ENCODE assay signal across 24 cellular contexts in genomic region chr20:41274152-41274551, GRCh38. TPM values are rescaled to one million over a fixed set of nuclear protein-coding genes. Genes with fewer than 3 reads are reported as not detected.
DNase-seq lines count a peak whose midpoint lies in the region; ATAC-seq, FAIRE-seq and TF ChIP-seq lines count a peak whose summit lies in the region.
"Had no signal": no experiment of that assay in that cellular context is flagged by ENCODE, and none has a peak within 500 bp of the region (broad histone marks: within the 10 kb centered on the region; RNA-seq: fewer than 3 reads in every experiment).

No MANE protein-coding gene starts in this region.

- BruUV-seq in K562 (replicated peaks; lab: Mats Ljungman, UMichigan): no TSS peak

- POLR2A ChIA-PET in K562 (lab: Yijun Ruan, JAX): interaction anchor here (1.7 kb wide), 1 partner anchor 9 kb away, joined by 4 read pairs; no protein-coding TSS in a partner anchor
- POLR2A ChIA-PET in activated CD4-positive, alpha-beta memory T cell treated with anti-CD3 and anti-CD28 coated beads for 36 hours (lab: Charles Lee): no interaction called here

- TF ChIP-seq CTCF in left ventricle myocardium inferior (IDR thresholded peaks at IDR 0.05; ENCODE audit: borderline replicate concordance): no peak
- no peak for TF ChIP-seq CTCF in K562 (IDR thresholded peaks at IDR 0.05 in 2 of 3, conservative IDR thresholded peaks at IDR 0.05 in 1 of 3; ENCODE audit: insufficient read depth in 2 of 3, low read depth in 1 of 3, low read length in 3 of 3)

- H3K36me3 ChIP-seq in left ventricle myocardium inferior: no peaks in the 10 kb centered on the region
- no peaks in the 10 kb centered on the region for H3K36me3 ChIP-seq in K562 (ENCODE audit: control insufficient read depth, insufficient read depth, low read length)

- no peaks in the 10 kb centered on the region for H3K36me3 Mint-ChIP-seq in activated CD4-positive, alpha-beta memory T cell treated with anti-CD3 and anti-CD28 coated beads for 36 hours
- H3K36me3 Mint-ChIP-seq: CD8-positive, alpha-beta memory T cell had no signal

- TF ChIP-seq EP300 in K562 (IDR thresholded peaks at IDR 0.05; ENCODE audit: low read length): no peak

- peak overlapping the region; percentile 78 for H3K27ac ChIP-seq in left ventricle myocardium inferior (replicated peaks)
- H3K27ac ChIP-seq in K562 (ENCODE audit: extremely low read depth, low read depth, low read length): no peak overlapping the region
- H3K27ac ChIP-seq: PC-9 had no signal

- no peak overlapping the region for H3K9ac ChIP-seq in K562 (ENCODE audit: insufficient read depth in 1 of 2, low read depth in 2 of 2, low read length in 2 of 2)

- peak overlapping the region; percentile 9 for H3K4me3 ChIP-seq in left ventricle myocardium inferior
- no peak overlapping the region for H3K4me3 ChIP-seq in K562
- H3K4me3 ChIP-seq: PC-9 had no signal

- H3K4me3 Mint-ChIP-seq in activated CD4-positive, alpha-beta memory T cell treated with anti-CD3 and anti-CD28 coated beads for 36 hours: no peak overlapping the region
- H3K4me3 Mint-ChIP-seq: CD8-positive, alpha-beta memory T cell had no signal

- ATAC-seq in left cardiac atrium (no peak), K562 (no peak)

- H3K27me3 ChIP-seq in left ventricle myocardium inferior (ENCODE audit: low read depth): no peaks in the 10 kb centered on the region
- H3K27me3 ChIP-seq in K562 (ENCODE audit: control insufficient read depth in 2 of 2, insufficient read depth in 2 of 2, low read length in 2 of 2): no peaks in the 10 kb centered on the region

- peak; percentile 40 for FAIRE-seq in K562 (lab: Jason Lieb, UNC)
- peak; percentile 53 for FAIRE-seq in islet of Langerhans (lab: Jason Lieb, UNC)
- FAIRE-seq: A204.1, GM18507 had no signal

- no peaks in the 10 kb centered on the region for H3K9me1 ChIP-seq in K562 (ENCODE audit: control insufficient read depth, insufficient read depth, low read length)

- CTCF ChIA-PET in K562 (lab: Yijun Ruan, JAX; ENCODE audit: low intra/inter-chr PET ratio): no interaction called here
- CTCF ChIA-PET in activated CD4-positive, alpha-beta memory T cell treated with anti-CD3 and anti-CD28 coated beads for 36 hours (lab: Charles Lee): interaction anchor here (0.6 kb wide), 2 partner anchors 33 to 305 kb away, joined by 3 read pairs; no protein-coding TSS in a partner anchor

- no peak overlapping the region for H2AFZ ChIP-seq in K562 (ENCODE audit: low read depth, low read length)
- H2AFZ ChIP-seq: PC-9 had no signal

- no peaks in the 10 kb centered on the region for H3K79me2 ChIP-seq in K562 (ENCODE audit: control insufficient read depth, insufficient read depth, low read length)

- no peaks in the 10 kb centered on the region for H4K20me1 ChIP-seq in K562 (replicated peaks; ENCODE audit: control insufficient read depth, insufficient read depth, low read length)

- H3K27me3 Mint-ChIP-seq in activated CD4-positive, alpha-beta memory T cell treated with anti-CD3 and anti-CD28 coated beads for 36 hours: no peaks in the 10 kb centered on the region
- H3K27me3 Mint-ChIP-seq: CD8-positive, alpha-beta memory T cell had no signal

- WGBS in K562 (ENCODE audit: insufficient coverage, low coverage, missing lambda C conversion rate): 15% methylated on average over 5 of the region's 5 CpGs

- no peaks in the 10 kb centered on the region for H3K9me3 ChIP-seq in left ventricle myocardium inferior (replicated peaks)
- no peaks in the 10 kb centered on the region for H3K9me3 ChIP-seq in K562 (replicated peaks; ENCODE audit: control insufficient read depth, insufficient read depth, low read depth, low read length)

- TF ChIP-seq POLR2A in K562 (conservative IDR thresholded peaks at IDR 0.05): no peak

- no peaks in the 10 kb centered on the region for H3K4me1 Mint-ChIP-seq in activated CD4-positive, alpha-beta memory T cell treated with anti-CD3 and anti-CD28 coated beads for 36 hours (ENCODE audit: low read depth)
- H3K4me1 Mint-ChIP-seq: CD8-positive, alpha-beta memory T cell had no signal

- no peaks in the 10 kb centered on the region for H3K9me3 Mint-ChIP-seq in activated CD4-positive, alpha-beta memory T cell treated with anti-CD3 and anti-CD28 coated beads for 36 hours
- H3K9me3 Mint-ChIP-seq: CD8-positive, alpha-beta memory T cell had no signal

- H3K4me2 ChIP-seq in K562 (ENCODE audit: insufficient read depth, low read length): no peak overlapping the region
- H3K4me2 ChIP-seq: PC-9 had no signal

- intact Hi-C loops in left ventricle myocardium inferior (cut with micrococcal nuclease) (no loop called here), left cardiac atrium (cut with DNase I) (no loop called here), K562 (cut with micrococcal nuclease) (no loop called here)
- intact Hi-C loops in activated CD4-positive, alpha-beta memory T cell treated with anti-CD3 and anti-CD28 coated beads for 36 hours (cut with micrococcal nuclease): no loop called here

- no peak overlapping the region for H3K27ac Mint-ChIP-seq in activated CD4-positive, alpha-beta memory T cell treated with anti-CD3 and anti-CD28 coated beads for 36 hours
- H3K27ac Mint-ChIP-seq: CD8-positive, alpha-beta memory T cell had no signal

- peaks cover 66% of the 10 kb centered on the region for H3K4me1 ChIP-seq in left ventricle myocardium inferior
- no peaks in the 10 kb centered on the region for H3K4me1 ChIP-seq in K562 (replicated peaks in 1 of 2; ENCODE audit: control insufficient read depth in 2 of 2, insufficient read depth in 2 of 2, low read length in 2 of 2)

- in situ Hi-C loops in K562 (cut with MboI): no loop called here

- TF ChIP-seq RAD21 in K562 (CRISPR knock-in tag; conservative IDR thresholded peaks at IDR 0.05 in 1 of 2, IDR thresholded peaks at IDR 0.05 in 1 of 2): no peak

- DNase-seq in left ventricle myocardium inferior (no peak), left cardiac atrium (no peak), K562 (ENCODE audit: extremely low read depth in 1 of 4, low spot score in 3 of 4) (no peak), T1000 (lab: John Stamatoyannopoulos, UW) (no peak), DMS153 (lab: John Stamatoyannopoulos, UW) (no peak), NCI-H1092 (lab: John Stamatoyannopoulos, UW) (no peak)
- DNase-seq in activated CD4-positive, alpha-beta memory T cell treated with anti-CD3 and anti-CD28 coated beads for 36 hours: no peak
- DNase-seq: Calu3; CD8-positive, alpha-beta memory T cell; DMS53; GDM1; IMR-90; NCI-H1105 treated with DMSO at 0.1 percent for 48 hours; NCI-H1694; NCI-H2081; NCI-H2171 treated with DMSO at 0.1 percent for 48 hours; NCI-H446; NCI-H526 treated with DMSO at 0.1 percent for 48 hours; PC-9; RPMI8226; SIG-M5 had no signal

TF ChIP-seq in K562, 482 proteins besides CTCF, POLR2A, EP300 and RAD21 (continues in another document):
- TF ChIP-seq RAD51 (IDR thresholded peaks at IDR 0.05; ENCODE audit: borderline replicate concordance, low read depth): no peak
- no peak for TF ChIP-seq BRCA1 (IDR thresholded peaks at IDR 0.05)
- no peak for TF ChIP-seq BRCA1 (CRISPR knock-in tag; IDR thresholded peaks at IDR 0.05)
- TF ChIP-seq ZNF253 (CRISPR knock-in tag; conservative IDR thresholded peaks at IDR 0.05): no peak
- TF ChIP-seq ZC3H8 (IDR thresholded peaks at IDR 0.05): no peak
- TF ChIP-seq RBM39 (optimal IDR thresholded peaks at IDR 0.05; ENCODE audit: low read depth, low read length): no peak
- TF ChIP-seq CBFA2T3 (IDR thresholded peaks at IDR 0.05): no peak
- TF ChIP-seq ZNF551 (CRISPR knock-in tag; IDR thresholded peaks at IDR 0.05): no peak
- no peak for TF ChIP-seq ZKSCAN3 (CRISPR knock-in tag; IDR thresholded peaks at IDR 0.05)
- TF ChIP-seq SAP30 (IDR thresholded peaks at IDR 0.05; ENCODE audit: borderline replicate concordance, insufficient read depth, low read depth, low read length, poor library complexity, severe bottlenecking): no peak
- TF ChIP-seq ZBTB8A (IDR thresholded peaks at IDR 0.05; ENCODE audit: partially characterized antibody): no peak
- TF ChIP-seq BRD9 (IDR thresholded peaks at IDR 0.05; ENCODE audit: low read depth, partially characterized antibody): no peak
- TF ChIP-seq RHOXF2B (CRISPR knock-in tag; conservative IDR thresholded peaks at IDR 0.05): no peak
- TF ChIP-seq E2F6 (IDR thresholded peaks at IDR 0.05; ENCODE audit: borderline replicate concordance in 1 of 2, extremely low read depth in 1 of 2, insufficient read depth in 1 of 2, insufficient read length in 1 of 2, low read depth in 1 of 2, low read length in 1 of 2, poor library complexity in 1 of 2, severe bottlenecking in 1 of 2): no peak

RNA-seq across cellular contexts. Expression of gene ZHX3, which starts 43.4 kb away (rescaled TPM):
- 34.6 TPM for total RNA-seq in left ventricle myocardium inferior
- total RNA-seq in left cardiac atrium: 10 to 100 TPM; 32.8 to 34.2 TPM
- 11.4 and 16.1 TPM in 2 replicates for total RNA-seq in K562 (2011; cell fraction: chromatin; rRNA removed; ENCODE audit: low replicate concordance)
- total RNA-seq in K562 (2011; cell fraction: nucleolus; rRNA removed): 5.2 and 6.6 TPM in 2 replicates
- 9.6 and 10.9 TPM in 2 replicates for total RNA-seq in K562 (2011; cell fraction: nucleoplasm; rRNA removed)
- total RNA-seq in K562 (2014; rRNA removed): 3.7 and 6.0 TPM in 2 replicates
- total RNA-seq in K562 (2014; rRNA removed; fragmentation: Illumina TruSeq; extraction: Trizol): 6.9 and 7.1 TPM in 2 replicates
- 5.5 and 6.1 TPM in 2 replicates for total RNA-seq in K562 (2015; rRNA removed; fragmentation: Illumina TruSeq; extraction: Trizol)
- 14.6 and 14.8 TPM in 2 replicates for total RNA-seq in K562 (2021)
- polyA plus RNA-seq in K562 (2011; rRNA removed): 4.9 and 5.7 TPM in 2 replicates
- polyA plus RNA-seq in K562 (2011; cell fraction: cytosol; rRNA removed): 4.1 and 4.4 TPM in 2 replicates
- 5.9 and 6.0 TPM in 2 replicates for polyA plus RNA-seq in K562 (2011; cell fraction: nucleus; rRNA removed)
- polyA plus RNA-seq in K562 (2012): 4.7 and 4.8 TPM in 2 replicates
- polyA plus RNA-seq in K562 (2014; fragmentation: Illumina TruSeq; extraction: Trizol): 7.4 and 7.9 TPM in 2 replicates
- polyA plus RNA-seq in K562 (2014; fragmentation: Nextera tagmentation; extraction: Ambion mirVana): 1 to 10 TPM in 1 of 2 experiments, under 1 TPM in 1; 0.80 to 1.4 TPM
- polyA plus RNA-seq in K562 (2014; rRNA removed): 3.5 and 4.6 TPM in 2 replicates
- polyA minus RNA-seq in K562 (2011; rRNA and poly(A)+ RNA removed): 9.0 and 10.6 TPM in 2 replicates
- 4.0 and 5.6 TPM in 2 replicates for polyA minus RNA-seq in K562 (2011; cell fraction: cytosol; rRNA and poly(A)+ RNA removed)
- polyA minus RNA-seq in K562 (2011; cell fraction: nucleus; rRNA and poly(A)+ RNA removed): 4.0 and 6.7 TPM in 2 replicates
- total RNA-seq in activated CD4-positive, alpha-beta memory T cell treated with anti-CD3 and anti-CD28 coated beads for 36 hours: 10 to 100 TPM in 1 of 2 experiments, 1 to 10 TPM in 1; 9.4 to 11.3 TPM
